ENCODE assay signal across 20 cellular contexts in genomic region chr19:35397064-35397463, GRCh38. TPM values are rescaled to one million over a fixed set of nuclear protein-coding genes. Genes with fewer than 3 reads are reported as not detected.
A peak's percentile ranks its signal among the peaks of the same experiment; 100 is the strongest.
DNase-seq lines count a peak whose midpoint lies in the region; ATAC-seq and TF ChIP-seq lines count a peak whose summit lies in the region.
"Had no signal": no experiment of that assay in that cellular context is flagged by ENCODE, and none has a peak within 500 bp of the region (broad histone marks: within the 10 kb centered on the region; RNA-seq: fewer than 3 reads in every experiment).

No MANE protein-coding gene starts in this region.

- no peaks in the 10 kb centered on the region for H3K4me1 Mint-ChIP-seq in osteocyte (ENCODE audit: unreplicated experiment)
- H3K4me1 Mint-ChIP-seq: CD4-positive, alpha-beta memory T cell; GM23338 had no signal

- intact Hi-C loops in cardiac septum (cut with DNase I) = no loop called here
- intact Hi-C loops in right cardiac atrium (cut with DNase I) = no loop called here
- intact Hi-C loops in head of caudate nucleus (cut with DNase I) = no loop called here

- H3K4me3 Mint-ChIP-seq in osteocyte (ENCODE audit: unreplicated experiment) = no peak overlapping the region
- H3K4me3 Mint-ChIP-seq: CD14-positive monocyte; CD4-positive, alpha-beta memory T cell; GM23338 had no signal

- no peaks in the 10 kb centered on the region for H3K9me3 Mint-ChIP-seq in osteocyte (ENCODE audit: unreplicated experiment)
- H3K9me3 Mint-ChIP-seq: CD14-positive monocyte; CD4-positive, alpha-beta memory T cell; GM23338 had no signal

- 60% methylated on average over 6 of the region's 6 CpGs for WGBS in right cardiac atrium

- no peaks in the 10 kb centered on the region for H3K27me3 ChIP-seq in right cardiac atrium (ENCODE audit: control insufficient read depth, insufficient read depth)
- H3K27me3 ChIP-seq: BLaER1 had no signal

- H3K27ac ChIP-seq in right cardiac atrium (ENCODE audit: low read length) = no peak overlapping the region
- H3K27ac ChIP-seq: 22Rv1, A549, BLaER1 had no signal

- no peak for ATAC-seq in right cardiac atrium
- ATAC-seq: A549, GM23338 had no signal

- DNase-seq in DMS 273 (lab: John Stamatoyannopoulos, UW; ENCODE audit: unreplicated experiment) = peak; percentile 49
- DNase-seq in DMS 273 treated with DMSO at 0.1 percent for 48 hours (lab: John Stamatoyannopoulos, UW) = no peak
- peak; percentile 27 for DNase-seq in cardiac septum (ENCODE audit: low spot score)
- DNase-seq in right cardiac atrium = no peak
- peak; percentile 20 for DNase-seq in islet precursor cell
- DNase-seq in head of caudate nucleus = no peak
- no peak for DNase-seq in osteocyte (ENCODE audit: extremely low spot score, unreplicated experiment)
- DNase-seq: AML-193; CD4-positive, alpha-beta memory T cell; DMS53; DND-41; EL; HCEC 1CT had no signal

- H3K27me3 Mint-ChIP-seq in osteocyte (ENCODE audit: unreplicated experiment) = no peaks in the 10 kb centered on the region

- no peaks in the 10 kb centered on the region for H3K4me1 ChIP-seq in right cardiac atrium (ENCODE audit: control insufficient read depth, insufficient read depth, low read length)
- H3K4me1 ChIP-seq: A549 had no signal

- no peaks in the 10 kb centered on the region for H3K36me3 Mint-ChIP-seq in osteocyte (ENCODE audit: unreplicated experiment)
- H3K36me3 Mint-ChIP-seq: CD14-positive monocyte; CD4-positive, alpha-beta memory T cell had no signal

- TF ChIP-seq CTCF in osteocyte (IDR thresholded peaks at IDR 0.05) = no peak

- H3K4me3 ChIP-seq in right cardiac atrium (ENCODE audit: low read length) = no peak overlapping the region
- H3K4me3 ChIP-seq: A549, BLaER1, GM23338 had no signal

- H3K9me3 ChIP-seq in right cardiac atrium (ENCODE audit: control insufficient read depth, low read length) = no peaks in the 10 kb centered on the region
- H3K9me3 ChIP-seq: A549, BLaER1 had no signal

- H3K27ac Mint-ChIP-seq in osteocyte (ENCODE audit: unreplicated experiment) = no peak overlapping the region
- H3K27ac Mint-ChIP-seq: CD4-positive, alpha-beta memory T cell; GM23338 had no signal

RNA-seq across cellular contexts. Expression of gene GPR42, which starts 26.2 kb away (rescaled TPM):
- total RNA-seq in cardiac septum (not detected), right cardiac atrium (not detected), osteocyte (not detected in 2 replicates)
- not detected for polyA plus RNA-seq in right cardiac atrium
- total RNA-seq: CD4-positive, alpha-beta memory T cell; G401; GM23338; HT-29 had no signal
- polyA plus RNA-seq: A549; CD4-positive, alpha-beta memory T cell; GM23338 had no signal

RNA-seq across cellular contexts. Expression of gene FFAR3, which starts 38.8 kb away (rescaled TPM):
- total RNA-seq in cardiac septum (not detected), right cardiac atrium (under 1 TPM in 1 of 4 donors, not detected in 3; 0.31 TPM), osteocyte (not detected in 2 replicates)
- polyA plus RNA-seq in right cardiac atrium = 0.05 TPM
- total RNA-seq: CD4-positive, alpha-beta memory T cell; G401; HT-29 had no signal
- polyA plus RNA-seq: A549; CD4-positive, alpha-beta memory T cell; GM23338 had no signal

RNA-seq across cellular contexts. Expression of gene FFAR1, which starts 49.4 kb away (rescaled TPM):
- total RNA-seq in cardiac septum (not detected), right cardiac atrium (not detected), osteocyte (not detected in 2 replicates)
- polyA plus RNA-seq in right cardiac atrium = not detected
- total RNA-seq: CD4-positive, alpha-beta memory T cell; G401; GM23338; HT-29 had no signal
- polyA plus RNA-seq: A549; CD14-positive monocyte; CD4-positive, alpha-beta memory T cell; GM23338 had no signal

RNA-seq across cellular contexts. Expression of gene FFAR2, which starts 51.0 kb away (rescaled TPM):
- total RNA-seq in cardiac septum (0.97 TPM), right cardiac atrium (under 1 TPM in 3 of 4 donors, not detected in 1; 0.28 to 0.63 (median 0.44) TPM), osteocyte (not detected in 2 replicates)
- polyA plus RNA-seq in right cardiac atrium = 0.11 TPM
- total RNA-seq: G401, GM23338 had no signal
- polyA plus RNA-seq: CD4-positive, alpha-beta memory T cell; GM23338 had no signal

Comparison
In these comparisons a context has a peak if more than half of its experiments do, and no peak if none do; other contexts are left out.
1. DNase-seq: peak in DMS 273 (single experiment), cardiac septum (single experiment) and islet precursor cell (single experiment); none in DMS 273 treated with DMSO at 0.1 percent for 48 hours (single experiment), right cardiac atrium (0 of 3), head of caudate nucleus (0 of 42) and osteocyte (single experiment).